In the genomic region with DNA sequence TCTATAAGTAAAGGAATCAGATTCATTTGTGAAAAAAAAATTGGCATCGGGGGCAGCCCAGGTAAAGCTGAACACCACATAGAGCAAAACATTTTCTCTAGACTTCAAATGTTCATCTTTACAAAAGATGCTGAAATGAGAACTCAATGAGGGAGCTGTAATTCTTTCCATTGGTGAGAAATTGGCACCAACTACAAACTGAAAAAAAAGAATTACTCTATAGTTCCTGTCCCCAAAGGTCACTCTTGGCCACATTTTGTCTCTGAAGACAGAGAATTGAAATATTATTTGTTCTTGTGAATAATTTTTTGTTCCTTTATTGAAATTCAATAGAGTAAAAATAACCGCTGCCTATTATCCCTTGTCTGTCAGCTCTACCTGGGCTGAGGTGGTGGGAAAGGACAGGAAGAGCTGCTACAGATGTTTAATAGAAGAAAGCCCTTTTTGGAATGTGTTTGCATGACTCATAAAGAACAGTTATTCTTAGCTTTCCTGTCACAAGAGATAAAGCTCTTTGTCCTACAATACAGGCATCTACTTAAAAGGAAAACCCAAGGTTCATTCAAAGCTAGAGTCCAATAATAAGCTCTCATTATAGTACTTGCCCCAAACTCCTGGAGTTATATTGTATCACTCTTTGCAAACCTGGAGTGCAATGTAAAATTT, we compare ENCODE assay signal across 14 cellular contexts.
DNase-seq lines count a peak whose midpoint lies in the region; ATAC-seq and TF ChIP-seq lines count a peak whose summit lies in the region.
"Had no signal": no experiment of that assay in that cellular context is flagged by ENCODE, and none has a peak within 500 bp of the region (broad histone marks: within the 10 kb centered on the region; RNA-seq: fewer than 3 reads in every experiment).

No MANE protein-coding gene starts in this region.

- no peak for TF ChIP-seq CTCF in cardiac muscle cell (IDR thresholded peaks at IDR 0.05; ENCODE audit: low read depth, low read length)

- no peaks in the 10 kb centered on the region for H3K27me3 ChIP-seq in cardiac muscle cell
- H3K27me3 ChIP-seq: BLaER1 had no signal

- peaks cover 41% of the 10 kb centered on the region for H3K27me3 Mint-ChIP-seq in T-helper 17 cell

- no peaks in the 10 kb centered on the region for H3K4me1 Mint-ChIP-seq in T-helper 17 cell

- intact Hi-C loops in Right ventricle myocardium inferior (cut with DNase I) = no loop called here

- DNase-seq in cardiac muscle cell (ENCODE audit: low read depth in 1 of 2, low spot score in 1 of 2) = peak; percentile 25 to 58
- DNase-seq in Right ventricle myocardium inferior (ENCODE audit: missing footprints) = no peak
- DNase-seq in SK-MEL-5 (ENCODE audit: low read depth, low spot score) = peak; percentile 48
- peak; percentile 63 for DNase-seq in glomerular endothelial cell (ENCODE audit: extremely low read depth, low read depth, low spot score)
- no peak for DNase-seq in Ammon's horn (ENCODE audit: low spot score)
- no peak for DNase-seq in T-helper 17 cell
- no peak for DNase-seq in iPS-NIHi7 (ENCODE audit: extremely low spot score)
- DNase-seq: activated CD8-positive, alpha-beta memory T cell treated with anti-CD3 and anti-CD28 coated beads, Interleukin-2, amount 50 U/mL, for 48 hours; amniotic stem cell; nucleus accumbens; PC-9; stimulated activated naive CD4-positive, alpha-beta T cell had no signal

- peaks cover 2% of the 10 kb centered on the region for H3K36me3 Mint-ChIP-seq in T-helper 17 cell (ENCODE audit: low read depth)

- H3K4me3 ChIP-seq in cardiac muscle cell = no peak overlapping the region
- H3K4me3 ChIP-seq: BLaER1, PC-9 had no signal

- H3K36me3 ChIP-seq in cardiac muscle cell = no peaks in the 10 kb centered on the region
- H3K36me3 ChIP-seq: BLaER1 had no signal

- peaks cover 11% of the 10 kb centered on the region for H3K4me1 ChIP-seq in cardiac muscle cell (ENCODE audit: low read depth)
- H3K4me1 ChIP-seq: BLaER1 had no signal

- in situ Hi-C loops in SK-MEL-5 (cut with HindIII; ENCODE audit: low pct_unique_long_range_greater_than_20kb, low sequenced_read_pairs) = no loop called here

- H3K27ac Mint-ChIP-seq in T-helper 17 cell = no peak overlapping the region

- H3K4me3 Mint-ChIP-seq in T-helper 17 cell = no peak overlapping the region

- no peak for ATAC-seq in Right ventricle myocardium inferior
- no peak for ATAC-seq in GM21528 (IDR thresholded peaks at IDR 0.05; ENCODE audit: low FRiP score, unreplicated experiment)
- no peak for ATAC-seq in T-helper 17 cell

- no peaks in the 10 kb centered on the region for H3K9me3 ChIP-seq in cardiac muscle cell (ENCODE audit: low read depth)
- H3K9me3 ChIP-seq in T-helper 17 cell (ENCODE audit: control insufficient read depth, low read length, poor library complexity, severe bottlenecking) = no peaks in the 10 kb centered on the region
- H3K9me3 ChIP-seq: BLaER1 had no signal

- H3K27ac ChIP-seq in cardiac muscle cell = peak overlapping the region; percentile 5
- H3K27ac ChIP-seq: BLaER1, PC-9 had no signal

Comparison
In these comparisons a context has a peak if more than half of its experiments do, and no peak if none do; other contexts are left out.
1. DNase-seq: peak in cardiac muscle cell (2 of 2), SK-MEL-5 (single experiment) and glomerular endothelial cell (single experiment); none in Right ventricle myocardium inferior (single experiment), Ammon's horn (single experiment), T-helper 17 cell (0 of 3) and iPS-NIHi7 (single experiment).